Comparison of ENCODE assay signal across 29 cellular contexts in genomic region chr1:95246511-95246910, GRCh38.
"Had no signal": no experiment of that assay in that cellular context is flagged by ENCODE, and none has a peak within 500 bp of the region (broad histone marks: within the 10 kb centered on the region; RNA-seq: fewer than 3 reads in every experiment).

No MANE protein-coding gene starts in this region.

- H3K4me3 ChIP-seq: breast epithelium, hepatocyte, ovary, prostate gland, skin epidermis, thyroid gland, upper lobe of right lung had no signal

- H3K4me1 ChIP-seq: breast epithelium, prostate gland, upper lobe of right lung had no signal

- H3K4me1 Mint-ChIP-seq: activated CD4-positive, alpha-beta T cell treated with anti-CD3 and anti-CD28 coated beads, Interleukin-2, amount 10 ng/mL, durations not matched to agents 7 days and 5 days; activated CD8-positive, alpha-beta memory T cell treated with anti-CD3 and anti-CD28 coated beads, Interleukin-2, amount 10 ng/mL, durations not matched to agents 7 days and 5 days had no signal

- ATAC-seq: activated CD8-positive, alpha-beta memory T cell treated with anti-CD3 and anti-CD28 coated beads, Interleukin-2, amount 10 ng/mL, durations not matched to agents 7 days and 5 days; activated CD8-positive, alpha-beta T cell treated with anti-CD3 and anti-CD28 coated beads for 36 hours; activated naive CD4-positive, alpha-beta T cell treated with anti-CD3 and anti-CD28 coated beads, Interleukin-2, amount 50 U/mL, for 72 hours; left ventricle myocardium superior; natural killer cell; right cardiac atrium; upper lobe of right lung had no signal

- H3K27me3 ChIP-seq: breast epithelium, hepatocyte, neutrophil, ovary, thyroid gland, upper lobe of right lung had no signal

- DNase-seq: activated CD4-positive, alpha-beta T cell treated with anti-CD3 and anti-CD28 coated beads, Interleukin-2, amount 10 ng/mL, durations not matched to agents 7 days and 5 days; activated CD4-positive, CD25-positive, alpha-beta regulatory T cell treated with anti-CD3 and anti-CD28 coated beads, Interleukin-2, amount 50 U/mL, for 72 hours; activated CD8-positive, alpha-beta memory T cell treated with anti-CD3 and anti-CD28 coated beads, Interleukin-2, amount 10 ng/mL, durations not matched to agents 7 days and 5 days; activated CD8-positive, alpha-beta T cell treated with anti-CD3 and anti-CD28 coated beads for 36 hours; activated gamma-delta T cell; activated T-cell treated with anti-CD3 and anti-CD28 coated beads for 4 hours; cerebellar nuclear complex; cortex of kidney; endodermal cell; foreskin fibroblast; left ventricle myocardium superior; mammary epithelial cell; midbrain; natural killer cell; ovary; right cardiac atrium; stimulated activated CD4-positive, alpha-beta T cell treated with anti-CD3 and anti-CD28 coated beads, Interleukin-1b, Interleukin-23, amount 100 ng/mL, for 48 hours; substantia nigra; thyroid gland; upper lobe of right lung had no signal

- H3K9me3 Mint-ChIP-seq: activated naive CD4-positive, alpha-beta T cell treated with anti-CD3 and anti-CD28 coated beads, Interleukin-2, amount 50 U/mL, for 72 hours; activated T-helper 1 cell treated with anti-CD3 and anti-CD28 coated beads, Interleukin-12 subunit alpha, Interleukin-12 subunit beta, Interleukin-2, Interleukin-4 antibody, amounts not matched to agents 30 ng/mL and 10 ng/mL and 1 ng/mL, durations not matched to agents 14 hours and 24 hours and 36 hours; natural killer cell had no signal

- H3K4me3 Mint-ChIP-seq: activated CD4-positive, alpha-beta T cell treated with anti-CD3 and anti-CD28 coated beads, Interleukin-2, amount 10 ng/mL, durations not matched to agents 7 days and 5 days; activated CD8-positive, alpha-beta memory T cell treated with anti-CD3 and anti-CD28 coated beads, Interleukin-2, amount 10 ng/mL, durations not matched to agents 7 days and 5 days; activated CD8-positive, alpha-beta T cell treated with anti-CD3 and anti-CD28 coated beads for 36 hours; activated T-helper 1 cell treated with anti-CD3 and anti-CD28 coated beads, Interleukin-12 subunit alpha, Interleukin-12 subunit beta, Interleukin-2, Interleukin-4 antibody, amounts not matched to agents 30 ng/mL and 10 ng/mL and 1 ng/mL, durations not matched to agents 14 hours and 24 hours and 36 hours; endodermal cell; natural killer cell; stimulated activated naive CD8-positive, alpha-beta T cell treated with anti-CD3 and anti-CD28 coated beads, Interleukin-15, Interleukin-2, amounts not matched to agents 100 ng/mL and 50 ng/mL, for 24 hours had no signal

- H3K27ac Mint-ChIP-seq: activated CD4-positive, alpha-beta T cell treated with anti-CD3 and anti-CD28 coated beads, Interleukin-2, amount 10 ng/mL, durations not matched to agents 7 days and 5 days; activated CD8-positive, alpha-beta memory T cell treated with anti-CD3 and anti-CD28 coated beads, Interleukin-2, amount 10 ng/mL, durations not matched to agents 7 days and 5 days; activated CD8-positive, alpha-beta T cell treated with anti-CD3 and anti-CD28 coated beads for 36 hours; activated naive CD4-positive, alpha-beta T cell treated with anti-CD3 and anti-CD28 coated beads, Interleukin-2, amount 50 U/mL, for 72 hours; activated T-helper 1 cell treated with anti-CD3 and anti-CD28 coated beads, Interleukin-12 subunit alpha, Interleukin-12 subunit beta, Interleukin-2, Interleukin-4 antibody, amounts not matched to agents 30 ng/mL and 10 ng/mL and 1 ng/mL, durations not matched to agents 14 hours and 24 hours and 36 hours; endodermal cell; natural killer cell; stimulated activated naive CD8-positive, alpha-beta T cell treated with anti-CD3 and anti-CD28 coated beads, Interleukin-15, Interleukin-2, amounts not matched to agents 100 ng/mL and 50 ng/mL, for 24 hours had no signal

- H3K36me3 ChIP-seq: ovary, prostate gland had no signal

- FAIRE-seq: astrocyte had no signal

- H3K27me3 Mint-ChIP-seq: activated CD4-positive, alpha-beta T cell treated with anti-CD3 and anti-CD28 coated beads, Interleukin-2, amount 10 ng/mL, durations not matched to agents 7 days and 5 days; activated CD8-positive, alpha-beta memory T cell treated with anti-CD3 and anti-CD28 coated beads, Interleukin-2, amount 10 ng/mL, durations not matched to agents 7 days and 5 days; activated CD8-positive, alpha-beta T cell treated with anti-CD3 and anti-CD28 coated beads for 36 hours; stimulated activated naive CD8-positive, alpha-beta T cell treated with anti-CD3 and anti-CD28 coated beads, Interleukin-15, Interleukin-2, amounts not matched to agents 100 ng/mL and 50 ng/mL, for 24 hours had no signal

- H3K9me3 ChIP-seq: neutrophil, prostate gland, thyroid gland, upper lobe of right lung had no signal
